ENCODE assay signal across 18 cellular contexts in the genomic region with DNA sequence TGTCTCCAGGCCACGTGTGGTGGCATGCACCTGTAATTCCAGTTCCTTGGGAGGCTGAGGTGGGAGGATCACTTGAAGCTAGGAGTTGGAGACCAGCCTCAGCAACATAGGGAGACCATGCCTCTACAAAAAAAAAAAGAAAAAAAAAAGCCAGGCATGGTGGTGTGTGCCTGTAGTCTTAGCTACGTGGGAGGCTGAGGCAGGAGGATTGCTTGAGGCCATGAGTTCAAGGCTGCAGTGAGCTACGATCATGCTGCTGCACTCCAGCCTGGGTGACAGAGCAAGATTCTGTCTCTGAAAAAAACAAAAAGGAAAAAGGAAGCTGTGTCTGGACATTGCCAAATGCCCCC.
DNase-seq lines count a peak whose midpoint lies in the region; ATAC-seq, FAIRE-seq and TF ChIP-seq lines count a peak whose summit lies in the region.
"Had no signal": no experiment of that assay in that cellular context is flagged by ENCODE, and none has a peak within 500 bp of the region (broad histone marks: within the 10 kb centered on the region; RNA-seq: fewer than 3 reads in every experiment).

No MANE protein-coding gene starts in this region.

- TF ChIP-seq CTCF in HepG2 (CRISPR knock-in tag; IDR thresholded peaks at IDR 0.05) = no peak
- TF ChIP-seq CTCF in right lobe of liver (IDR thresholded peaks at IDR 0.05) = no peak
- TF ChIP-seq CTCF in body of pancreas (IDR thresholded peaks at IDR 0.05) = no peak
- no peak for TF ChIP-seq CTCF in heart right ventricle (IDR thresholded peaks at IDR 0.05)

- TF ChIP-seq RAD21 in HepG2 (CRISPR knock-in tag; IDR thresholded peaks at IDR 0.05) = no peak

- no peaks in the 10 kb centered on the region for H3K9me3 ChIP-seq in HepG2 (ENCODE audit: low read length)
- no peaks in the 10 kb centered on the region for H3K9me3 ChIP-seq in right lobe of liver
- no peaks in the 10 kb centered on the region for H3K9me3 ChIP-seq in body of pancreas
- no peaks in the 10 kb centered on the region for H3K9me3 ChIP-seq in mucosa of rectum (ENCODE audit: control insufficient read depth in 2 of 2, low read length in 2 of 2)
- H3K9me3 ChIP-seq in heart right ventricle = no peaks in the 10 kb centered on the region

- H2AFZ ChIP-seq in HepG2 (ENCODE audit: low read length) = no peak overlapping the region

- H3K4me3 ChIP-seq in HepG2 (replicated peaks in 1 of 3; ENCODE audit: insufficient read depth in 1 of 3, low read depth in 2 of 3, low read length in 3 of 3) (peak overlapping the region in 1 of 3 experiments; percentile 35; a peak in 2 of 6 replicates), right lobe of liver (no peak overlapping the region), body of pancreas (no peak overlapping the region), mucosa of rectum (ENCODE audit: low read length in 2 of 2) (no peak overlapping the region), heart right ventricle (no peak overlapping the region)
- H3K4me3 ChIP-seq: GM12878 had no signal

- H3K27me3 ChIP-seq in HepG2 (ENCODE audit: control insufficient read depth in 1 of 2, insufficient read depth in 2 of 2, low read length in 2 of 2) (no peaks in the 10 kb centered on the region), right lobe of liver (no peaks in the 10 kb centered on the region), body of pancreas (no peaks in the 10 kb centered on the region), mucosa of rectum (ENCODE audit: control insufficient read depth in 2 of 2, insufficient read depth in 2 of 2, low read length in 2 of 2) (no peaks in the 10 kb centered on the region), heart right ventricle (no peaks in the 10 kb centered on the region)

- peaks cover 47% of the 10 kb centered on the region; the same call in 1 of the 2 replicates for H4K20me1 ChIP-seq in HepG2 (ENCODE audit: insufficient read depth, low read length)

- FAIRE-seq in HepG2 (lab: Jason Lieb, UNC) = no peak

- BruUV-seq in HepG2 (replicated peaks; lab: Mats Ljungman, UMichigan) = no TSS peak

- H3K36me3 ChIP-seq in HepG2 (replicated peaks in 1 of 2; ENCODE audit: control insufficient read depth in 1 of 2, insufficient read depth in 2 of 2, low read length in 2 of 2) = peaks cover 1 to 9% of the 10 kb centered on the region in 2 experiments; a peak in 2 of 5 replicates
- H3K36me3 ChIP-seq in right lobe of liver = no peaks in the 10 kb centered on the region
- H3K36me3 ChIP-seq in body of pancreas (replicated peaks in 1 of 2; ENCODE audit: insufficient read depth in 1 of 2, low read depth in 2 of 2) = no peaks in the 10 kb centered on the region
- H3K36me3 ChIP-seq in mucosa of rectum (ENCODE audit: control insufficient read depth in 2 of 2, insufficient read depth in 2 of 2, low read length in 2 of 2) = no peaks in the 10 kb centered on the region
- H3K36me3 ChIP-seq in heart right ventricle = no peaks in the 10 kb centered on the region

- POLR2A ChIA-PET in HepG2 (lab: Yijun Ruan, JAX) = interaction anchor here (1.2 to 2.9 kb wide), 21 partner anchors 9 to 143 kb away, joined by 3 to 24 read pairs (median 8); no protein-coding TSS in a partner anchor

- TF ChIP-seq EP300 in HepG2 (IDR thresholded peaks at IDR 0.05; ENCODE audit: low read depth in 2 of 2, low read length in 2 of 2) (no peak), HepG2 (CRISPR knock-in tag; IDR thresholded peaks at IDR 0.05; ENCODE audit: borderline replicate concordance) (no peak)

- peak overlapping the region; percentile 85 for H3K27ac ChIP-seq in HepG2 (ENCODE audit: extremely low read length, insufficient read depth, low read length)
- H3K27ac ChIP-seq in right lobe of liver = peak overlapping the region in 1 of 3 donors; percentile 59
- H3K27ac ChIP-seq in body of pancreas = peak overlapping the region in 3 of 4 donors; percentile 3 to 60 (median 15)
- peak overlapping the region; percentile 29 to 52 for H3K27ac ChIP-seq in mucosa of rectum (ENCODE audit: low read depth in 2 of 2, low read length in 2 of 2)
- H3K27ac ChIP-seq in heart right ventricle = no peak overlapping the region

- WGBS in HepG2 (ENCODE audit: low lambda C conversion rate) = 73% methylated on average over 3 of the region's 3 CpGs
- WGBS in right lobe of liver (ENCODE audit: insufficient coverage, low coverage, low lambda C conversion rate, missing lambda C conversion rate) = 74% methylated on average over 2 of the region's 3 CpGs
- WGBS in body of pancreas, 2 donors = 86% methylated on average over 3 of the region's 3 CpGs
- WGBS in heart right ventricle, 2 donors = 93 to 94% methylated on average over 3 of the region's 3 CpGs

- H3K4me2 ChIP-seq in HepG2 (ENCODE audit: low read depth, low read length) = peak overlapping the region; percentile 80

- DNase-seq in HepG2 (ENCODE audit: low spot score) (no peak), right lobe of liver (no peak), body of pancreas (no peak), heart right ventricle (no peak)
- DNase-seq in activated T-cell treated with anti-CD3 and anti-CD28 coated beads, Interleukin-2, amount 50 U/mL, for 1 hour = no peak
- DNase-seq: CD4-positive, CD25-positive, alpha-beta regulatory T cell; DMS79 treated with DMSO at 0.1 percent for 48 hours; H7; KG1; NCI-H1694 treated with DMSO at 0.1 percent for 48 hours; NCI-H446 treated with DMSO at 0.1 percent for 48 hours; PC-3; RPMI8226; SHP77 treated with DMSO at 0.1 percent for 48 hours had no signal

- H3K4me1 ChIP-seq in HepG2 (ENCODE audit: insufficient read depth, low read length) (peaks cover 100% of the 10 kb centered on the region), right lobe of liver (peaks cover 2 to 66% (median 39%) of the 10 kb centered on the region in 4 donors), body of pancreas (peaks cover 39% of the 10 kb centered on the region), mucosa of rectum (ENCODE audit: control insufficient read depth in 2 of 2, insufficient read depth in 2 of 2, low read length in 2 of 2) (peaks cover 42 to 43% of the 10 kb centered on the region in 2 donors), heart right ventricle (peaks cover 12 to 90% (median 59%) of the 10 kb centered on the region in 9 donors)

- CTCF ChIA-PET in HepG2 (lab: Yijun Ruan, JAX; ENCODE audit: low intra/inter-chr PET ratio, low total read pairs) = no interaction called here

- H3K79me2 ChIP-seq in HepG2 (ENCODE audit: insufficient read depth, low read length) = peaks cover 96% of the 10 kb centered on the region

- ATAC-seq in HepG2 = no peak
- no peak for ATAC-seq in right lobe of liver
- ATAC-seq in body of pancreas = no peak
- ATAC-seq in GM18498 (IDR thresholded peaks at IDR 0.05; ENCODE audit: unreplicated experiment) = no peak
- no peak for ATAC-seq in heart right ventricle
- ATAC-seq: GM12878, PC-3, SK-N-SH treated with all-trans-retinoic acid at 6 μM for 48 hours had no signal

- intact Hi-C loops in HepG2 (cut with micrococcal nuclease; ENCODE audit: unreplicated experiment) = loop anchor here (2.0 kb wide), 2 partner anchors 14 to 92 kb away; no protein-coding TSS in a partner anchor
- intact Hi-C loops in right lobe of liver (cut with DNase I) = no loop called here
- intact Hi-C loops in body of pancreas (cut with DNase I) = no loop called here
- intact Hi-C loops in heart right ventricle (cut with DNase I) = no loop called here

- TF ChIP-seq POLR2A in HepG2 (IDR thresholded peaks at IDR 0.05; ENCODE audit: insufficient read depth in 1 of 2, low read depth in 2 of 2, low read length in 2 of 2) (no peak), right lobe of liver (IDR thresholded peaks at IDR 0.05) (no peak), body of pancreas (IDR thresholded peaks at IDR 0.05) (no peak)

- 0 out of 2 replicates have a peak overlapping the region, but pooled peaks have one; percentile 18 for H3K9ac ChIP-seq in HepG2 (ENCODE audit: insufficient read depth, low read depth, low read length)
- no peak overlapping the region for H3K9ac ChIP-seq in mucosa of rectum (ENCODE audit: low read depth in 1 of 2, low read length in 2 of 2)

- in situ Hi-C loops in HepG2 (cut with HindIII; ENCODE audit: extremely low pct_ligation_motif_present, low pct_unique_long_range_greater_than_20kb) = no loop called here

TF ChIP-seq in HepG2, 621 proteins besides CTCF, POLR2A, EP300 and RAD21 (continues in another document):
- TF ChIP-seq ZNF460 (CRISPR knock-in tag; IDR thresholded peaks at IDR 0.05; ENCODE audit: borderline replicate concordance) (peak; percentile 66; the same call in 1 of the 2 replicates), RBM22 (optimal IDR thresholded peaks at IDR 0.05; ENCODE audit: low read length) (peak; percentile 10), LCORL (IDR thresholded peaks at IDR 0.05) (no peak), LCORL (CRISPR knock-in tag; IDR thresholded peaks at IDR 0.05) (no peak), RFX3 (CRISPR knock-in tag; IDR thresholded peaks at IDR 0.05) (no peak), POLR2AphosphoS5 (IDR thresholded peaks at IDR 0.05; ENCODE audit: low read depth, low read length) (0 out of 2 replicates have a peak, but pooled peaks have one; percentile 0), SMARCE1 (IDR thresholded peaks at IDR 0.05; ENCODE audit: borderline replicate concordance) (no peak), GMEB2 (CRISPR knock-in tag; IDR thresholded peaks at IDR 0.05; ENCODE audit: low read depth) (no peak), KLF16 (CRISPR knock-in tag; IDR thresholded peaks at IDR 0.05) (no peak)

Comparison
In these comparisons a context has a peak if more than half of its experiments do, and no peak if none do; other contexts are left out.
1. H3K27ac ChIP-seq: peak in HepG2 (single experiment), body of pancreas (3 of 4) and mucosa of rectum (2 of 2); none in heart right ventricle (0 of 10).